In the genomic region with DNA sequence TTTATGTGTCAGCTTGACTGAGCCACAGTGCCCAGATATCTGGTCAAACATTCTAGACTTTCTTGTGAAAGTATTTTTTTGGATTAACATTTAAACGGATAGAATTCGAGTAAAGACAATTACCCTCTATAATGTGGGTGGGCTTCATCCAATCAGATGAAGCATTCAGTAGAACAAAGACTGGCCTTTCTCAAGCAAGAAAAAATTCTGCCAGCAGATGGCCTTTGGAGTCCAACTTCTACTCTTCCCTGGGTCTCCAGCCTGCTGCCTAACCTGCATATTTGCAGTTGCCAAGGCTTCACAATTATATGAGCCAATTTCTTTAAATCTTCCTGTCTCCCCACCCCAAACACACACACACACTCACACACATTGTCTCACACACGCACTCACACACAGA, we compare ENCODE assay signal across 8 cellular contexts.
A peak's percentile ranks its signal among the peaks of the same experiment; 100 is the strongest.
DNase-seq lines count a peak whose midpoint lies in the region; ATAC-seq, FAIRE-seq and TF ChIP-seq lines count a peak whose summit lies in the region.

No MANE protein-coding gene starts in this region.

- H3K9me3 Mint-ChIP-seq in mesothelial cell of epicardium: peaks cover 26% of the 10 kb centered on the region

- H3K9me3 ChIP-seq in left ventricle myocardium inferior (replicated peaks) (peaks cover 16% of the 10 kb centered on the region), right cardiac atrium (ENCODE audit: control insufficient read depth, low read length) (peaks cover 1% of the 10 kb centered on the region), GM12878 (replicated peaks; ENCODE audit: control insufficient read depth, insufficient read depth, low read length) (no peaks in the 10 kb centered on the region), prostate gland (no peaks in the 10 kb centered on the region)

- intact Hi-C loops in left ventricle myocardium inferior (cut with micrococcal nuclease) (no loop called here), right cardiac atrium (cut with DNase I) (loop anchor here in 1 of 4 donors (10.0 kb wide), 1 partner anchor 233 kb away; no protein-coding TSS in a partner anchor), GM12878 (cut with micrococcal nuclease; ENCODE audit: unreplicated experiment) (loop anchor here (1.0 to 5.0 kb wide), 3 partner anchors 235 to 453 kb away; no protein-coding TSS in a partner anchor), prostate gland (cut with DNase I) (no loop called here)

- in situ Hi-C loops in GM12878 (cut with MboI): no loop called here

- H3K4me3 Mint-ChIP-seq in mesothelial cell of epicardium: no peak overlapping the region

- peaks cover 32% of the 10 kb centered on the region for H3K27me3 Mint-ChIP-seq in mesothelial cell of epicardium (ENCODE audit: low read depth)

- ATAC-seq in right cardiac atrium (no peak), GM12878 (peak; percentile 74)

- CTCF ChIA-PET in GM12878 (lab: Yijun Ruan, JAX): interaction anchor here (1.2 to 1.8 kb wide), 2 partner anchors 283 to 405 kb away, joined by 3 to 5 read pairs; no protein-coding TSS in a partner anchor

- H3K27me3 ChIP-seq in left ventricle myocardium inferior (ENCODE audit: low read depth) (no peaks in the 10 kb centered on the region), right cardiac atrium (ENCODE audit: control insufficient read depth, insufficient read depth) (no peaks in the 10 kb centered on the region), GM12878 (replicated peaks in 1 of 2; ENCODE audit: control insufficient read depth in 2 of 2, insufficient read depth in 2 of 2, low read length in 1 of 2) (no peaks in the 10 kb centered on the region), prostate gland (replicated peaks; ENCODE audit: insufficient read depth) (no peaks in the 10 kb centered on the region)

- no peaks in the 10 kb centered on the region for H3K79me2 ChIP-seq in GM12878 (ENCODE audit: control insufficient read depth, insufficient read depth, low read length)

- H3K27ac Mint-ChIP-seq in mesothelial cell of epicardium: no peak overlapping the region

- TF ChIP-seq CTCF in left ventricle myocardium inferior (IDR thresholded peaks at IDR 0.05; ENCODE audit: borderline replicate concordance): peak; percentile 58
- TF ChIP-seq CTCF in GM12878 (IDR thresholded peaks at IDR 0.05 in 2 of 3, conservative IDR thresholded peaks at IDR 0.05 in 1 of 3; ENCODE audit: control insufficient read depth in 2 of 3, extremely low read depth in 1 of 3, insufficient read depth in 1 of 3, low read depth in 3 of 3, low read length in 3 of 3): peak; percentile 34 to 55 (median 46); a peak in 5 of 6 replicates
- TF ChIP-seq CTCF in mesothelial cell of epicardium (IDR thresholded peaks at IDR 0.05; ENCODE audit: unreplicated experiment): no peak
- TF ChIP-seq CTCF in prostate gland (IDR thresholded peaks at IDR 0.05): peak in 1 of 4 experiments; percentile 14

- H2AFZ ChIP-seq in GM12878 (ENCODE audit: control insufficient read depth, low read depth, low read length): no peak overlapping the region

- no peak for TF ChIP-seq EP300 in GM12878 (IDR thresholded peaks at IDR 0.05; ENCODE audit: borderline replicate concordance in 1 of 2, control insufficient read depth in 1 of 2, low read depth in 2 of 2, low read length in 2 of 2)

- POLR2A ChIA-PET in GM12878 (lab: Charles Lee): no interaction called here

- SMC1A ChIA-PET in GM12878 (lab: Charles Lee; ENCODE audit: uncharacterized antibody, unreplicated experiment): no interaction called here

- RAD21 ChIA-PET in GM12878 (lab: Charles Lee; ENCODE audit: unreplicated experiment): interaction anchor here (0.6 kb wide), 1 partner anchor 331 kb away, joined by 3 read pairs; no protein-coding TSS in a partner anchor

- no peak overlapping the region for H3K4me2 ChIP-seq in GM12878 (ENCODE audit: control insufficient read depth, insufficient read depth)

- H3K36me3 ChIP-seq in left ventricle myocardium inferior (no peaks in the 10 kb centered on the region), GM12878 (ENCODE audit: control insufficient read depth in 2 of 2, insufficient read depth in 2 of 2, low read length in 1 of 2) (no peaks in the 10 kb centered on the region), prostate gland (no peaks in the 10 kb centered on the region)

- 22% methylated on average over 3 of the region's 3 CpGs for WGBS in right cardiac atrium
- 6% methylated on average over 3 of the region's 3 CpGs for WGBS in GM12878 (ENCODE audit: insufficient coverage, insufficient replicate concordance, low lambda C conversion rate, missing lambda C conversion rate)
- 7% methylated on average over 3 of the region's 3 CpGs for WGBS in prostate gland

- TF ChIP-seq RAD21 in GM12878 (IDR thresholded peaks at IDR 0.05; ENCODE audit: insufficient read depth, low read depth, low read length): peak; percentile 60

- H4K20me1 ChIP-seq in GM12878 (ENCODE audit: control insufficient read depth, insufficient read depth): no peaks in the 10 kb centered on the region

- H3K27ac ChIP-seq in left ventricle myocardium inferior (replicated peaks): no peak overlapping the region
- H3K27ac ChIP-seq in right cardiac atrium (ENCODE audit: low read length): no peak overlapping the region
- H3K27ac ChIP-seq in GM12878 (ENCODE audit: control insufficient read depth, insufficient read depth): no peak overlapping the region
- H3K27ac ChIP-seq in prostate gland: no peak overlapping the region

- H3K9ac ChIP-seq in GM12878 (ENCODE audit: control insufficient read depth, insufficient read depth, low read length): no peak overlapping the region

- no peak for DNase-seq in left ventricle myocardium inferior
- no peak for DNase-seq in right cardiac atrium
- peak; percentile 24 for DNase-seq in NCI-H1694 (lab: John Stamatoyannopoulos, UW)
- no peak for DNase-seq in GM12878 (ENCODE audit: low read depth, low spot score)
- DNase-seq in stromal cell of bone marrow (ENCODE audit: low read depth): peak; percentile 2
- DNase-seq in KG1 (lab: John Stamatoyannopoulos, UW): no peak
- no peak for DNase-seq in mesothelial cell of epicardium (ENCODE audit: low spot score in 2 of 2, unreplicated experiment in 2 of 2)
- DNase-seq in prostate gland (ENCODE audit: low spot score): no peak

- TF ChIP-seq POLR2A in GM12878 (IDR thresholded peaks at IDR 0.05; ENCODE audit: low read depth, low read length) (no peak), prostate gland (IDR thresholded peaks at IDR 0.05) (no peak)

- FAIRE-seq in GM12878 (lab: Jason Lieb, UNC): no peak

- no peaks in the 10 kb centered on the region for H3K4me1 ChIP-seq in left ventricle myocardium inferior
- H3K4me1 ChIP-seq in right cardiac atrium (ENCODE audit: control insufficient read depth, insufficient read depth, low read length): no peaks in the 10 kb centered on the region
- H3K4me1 ChIP-seq in GM12878 (ENCODE audit: control insufficient read depth, insufficient read depth, low read length): no peaks in the 10 kb centered on the region
- no peaks in the 10 kb centered on the region for H3K4me1 ChIP-seq in prostate gland (replicated peaks)

- H3K4me3 ChIP-seq in left ventricle myocardium inferior: no peak overlapping the region
- H3K4me3 ChIP-seq in right cardiac atrium (ENCODE audit: low read length): no peak overlapping the region
- no peak overlapping the region for H3K4me3 ChIP-seq in GM12878
- no peak overlapping the region for H3K4me3 ChIP-seq in prostate gland

- H3K4me1 Mint-ChIP-seq in mesothelial cell of epicardium: no peaks in the 10 kb centered on the region

- no peaks in the 10 kb centered on the region for H3K36me3 Mint-ChIP-seq in mesothelial cell of epicardium

- no TSS peak for BruUV-seq in GM12878 (replicated peaks; lab: Mats Ljungman, UMichigan)

TF ChIP-seq in GM12878, 131 proteins besides CTCF, POLR2A, EP300 and RAD21:
- peak; percentile 67; the same call in 1 of the 2 replicates for TF ChIP-seq SMC3 (IDR thresholded peaks at IDR 0.05; ENCODE audit: borderline replicate concordance, low read length)
- TF ChIP-seq CREB1 (IDR thresholded peaks at IDR 0.05; ENCODE audit: low read depth): no peak

Comparison
In these comparisons a context has a peak if more than half of its experiments do, and no peak if none do; other contexts are left out.
1. DNase-seq: peak in NCI-H1694 (single experiment) and stromal cell of bone marrow (single experiment); none in left ventricle myocardium inferior (single experiment), right cardiac atrium (0 of 3), GM12878 (single experiment), KG1 (single experiment), mesothelial cell of epicardium (0 of 2) and prostate gland (single experiment).